Comparison of ENCODE assay signal across 10 cellular contexts in genomic region chr13:51557875-51558604, GRCh38. TPM values are rescaled to one million over a fixed set of nuclear protein-coding genes. Genes with fewer than 3 reads are reported as not detected.
DNase-seq lines count a peak whose midpoint lies in the region; ATAC-seq and TF ChIP-seq lines count a peak whose summit lies in the region.
"Had no signal": no experiment of that assay in that cellular context is flagged by ENCODE, and none has a peak within 500 bp of the region (broad histone marks: within the 10 kb centered on the region; RNA-seq: fewer than 3 reads in every experiment).

No MANE protein-coding gene starts in this region.

- intact Hi-C loops in PC-9 (cut with micrococcal nuclease; ENCODE audit: unreplicated experiment) = no loop called here
- intact Hi-C loops in stomach (cut with DNase I; ENCODE audit: low total_unique reads) = no loop called here

- H3K9me3 ChIP-seq in GM23248 (ENCODE audit: low read depth) = no peaks in the 10 kb centered on the region
- no peaks in the 10 kb centered on the region for H3K9me3 ChIP-seq in PC-9 (ENCODE audit: insufficient read depth, low read depth)
- H3K9me3 ChIP-seq in stomach = no peaks in the 10 kb centered on the region

- no peak for TF ChIP-seq CTCF in PC-9 (conservative IDR thresholded peaks at IDR 0.05)
- no peak for TF ChIP-seq CTCF in fibroblast of pulmonary artery (IDR thresholded peaks at IDR 0.05; ENCODE audit: low read length, missing control alignments)
- no peak for TF ChIP-seq CTCF in stomach (IDR thresholded peaks at IDR 0.05)

- POLR2A ChIA-PET in PC-9 (lab: Charles Lee; ENCODE audit: unreplicated experiment) = no interaction called here

- in situ Hi-C loops in GM23248 (cut with MboI) = no loop called here

- H3K27ac ChIP-seq in GM23248 (peak overlapping the region; percentile 49), PC-9 (no peak overlapping the region), skin epidermis (peak overlapping the region in 20 of 21 experiments; percentile 25 to 82 (median 68)), stomach (no peak overlapping the region)

- H4K20me1 ChIP-seq in GM23248 (ENCODE audit: insufficient read depth) (no peaks in the 10 kb centered on the region), PC-9 (ENCODE audit: insufficient read depth) (no peaks in the 10 kb centered on the region)

- BruUV-seq in PC-9 (replicated peaks; lab: Mats Ljungman, UMichigan) = no TSS peak

- CTCF ChIA-PET in PC-9 (lab: Charles Lee) = no interaction called here

- H3K27me3 ChIP-seq in GM23248 (replicated peaks; ENCODE audit: insufficient read depth) = no peaks in the 10 kb centered on the region
- H3K27me3 ChIP-seq in PC-9 (ENCODE audit: insufficient read depth, low read depth) = no peaks in the 10 kb centered on the region
- no peaks in the 10 kb centered on the region for H3K27me3 ChIP-seq in stomach

- DNase-seq in GM23248 = peak; percentile 97
- peak; percentile 20 to 68 for DNase-seq in PC-9
- DNase-seq in fibroblast of pulmonary artery (ENCODE audit: low read depth) = peak; percentile 84
- no peak for DNase-seq in stomach
- no peak for DNase-seq in NCI-H748 (lab: John Stamatoyannopoulos, UW; ENCODE audit: unreplicated experiment)
- DNase-seq: effector memory CD8-positive, alpha-beta T cell; SHP77 treated with DMSO at 0.1 percent for 48 hours had no signal

- H3K4me3 ChIP-seq in GM23248 = peak overlapping the region; percentile 2; the same call in 1 of the 2 replicates
- no peak overlapping the region for H3K4me3 ChIP-seq in PC-9
- H3K4me3 ChIP-seq in fibroblast of pulmonary artery (replicated peaks; ENCODE audit: low read depth, low read length) = no peak overlapping the region
- H3K4me3 ChIP-seq in skin epidermis = no peak overlapping the region
- no peak overlapping the region for H3K4me3 ChIP-seq in stomach
- H3K4me3 ChIP-seq: GM12878 had no signal

- H3F3A ChIP-seq in GM23248 (ENCODE audit: insufficient read depth) (peaks cover 20% of the 10 kb centered on the region), PC-9 (ENCODE audit: insufficient read depth, low read depth) (no peaks in the 10 kb centered on the region)

- 11% methylated on average over 9 of the region's 9 CpGs for WGBS in GM23248 (ENCODE audit: low coverage in 1 of 2, low lambda C conversion rate in 2 of 2, missing lambda C conversion rate in 2 of 2), 2 experiments
- 48 to 64% (median 53%) methylated on average over 9 of the region's 9 CpGs for WGBS in stomach, 5 donors

- H2AFZ ChIP-seq in GM23248 (peak overlapping the region; percentile 32; the same call in 1 of the 2 replicates), PC-9 (peak overlapping the region; percentile 50; the same call in 1 of the 2 replicates)

- H3K4me1 ChIP-seq in GM23248 (ENCODE audit: insufficient read depth) = peaks cover 16% of the 10 kb centered on the region
- H3K4me1 ChIP-seq in PC-9 (replicated peaks; ENCODE audit: insufficient read depth) = peaks cover 11% of the 10 kb centered on the region
- H3K4me1 ChIP-seq in stomach = peaks cover 0 to 6% (median 0%) of the 10 kb centered on the region in 4 donors

- ATAC-seq in GM19324 (IDR thresholded peaks at IDR 0.05; ENCODE audit: low FRiP score, unreplicated experiment) = no peak
- ATAC-seq: effector memory CD8-positive, alpha-beta T cell; GM12878 had no signal

- H3K4me2 ChIP-seq in GM23248 (ENCODE audit: unreplicated experiment) = peak overlapping the region; percentile 48
- peak overlapping the region; percentile 63 for H3K4me2 ChIP-seq in PC-9

- TF ChIP-seq EP300 in stomach (IDR thresholded peaks at IDR 0.05) = no peak

- peak overlapping the region; percentile 7; the same call in 1 of the 2 replicates for H3K9ac ChIP-seq in GM23248

- no peaks in the 10 kb centered on the region for H3K9me2 ChIP-seq in GM23248 (ENCODE audit: insufficient read depth)
- no peaks in the 10 kb centered on the region for H3K9me2 ChIP-seq in PC-9 (ENCODE audit: insufficient read depth)

- no peaks in the 10 kb centered on the region for H3K36me3 ChIP-seq in GM23248 (ENCODE audit: low read depth)
- no peaks in the 10 kb centered on the region for H3K36me3 ChIP-seq in PC-9 (ENCODE audit: low read depth)
- H3K36me3 ChIP-seq in stomach = no peaks in the 10 kb centered on the region

- no peaks in the 10 kb centered on the region for H3K79me2 ChIP-seq in GM23248 (ENCODE audit: insufficient read depth)
- no peaks in the 10 kb centered on the region for H3K79me2 ChIP-seq in PC-9 (ENCODE audit: low read depth)

- TF ChIP-seq POLR2A in stomach (IDR thresholded peaks at IDR 0.05) = no peak

RNA-seq across cellular contexts. Expression of gene WDFY2, which starts 26.2 kb away (rescaled TPM):
- 6.9 and 17.1 TPM in 2 replicates for total RNA-seq in GM23248 (2014; rRNA removed; shearing (Covaris generic))
- polyA plus RNA-seq in GM23248 (2016; fragmentation: Nextera tagmentation; extraction: Ambion mirVana) (11.5 and 14.2 TPM in 2 replicates), stomach (1 to 10 TPM; 2.0 to 4.7 (median 4.6) TPM)
- total RNA-seq in PC-9 (2021) (14.1 and 14.3 TPM in 2 replicates), stomach (10 to 100 TPM in 4 of 5 donors, 1 to 10 TPM in 1; 1.4 to 22.6 (median 19.8) TPM)

Comparison
In these comparisons a context has a peak if more than half of its experiments do, and no peak if none do; other contexts are left out.
1. DNase-seq: peak in GM23248 (single experiment), PC-9 (2 of 2) and fibroblast of pulmonary artery (single experiment); none in stomach (single experiment) and NCI-H748 (single experiment).
2. H3K27ac ChIP-seq: peak in GM23248 (single experiment) and skin epidermis (20 of 21); none in PC-9 (single experiment) and stomach (0 of 5).